In genomic region chrX:70172226-70172625, GRCh38 we compare ENCODE assay signal across 24 cellular contexts. TPM values are rescaled to one million over a fixed set of nuclear protein-coding genes. Genes with fewer than 3 reads are reported as not detected.
DNase-seq lines count a peak whose midpoint lies in the region; ATAC-seq and TF ChIP-seq lines count a peak whose summit lies in the region.
"Had no signal": no experiment of that assay in that cellular context is flagged by ENCODE, and none has a peak within 500 bp of the region (broad histone marks: within the 10 kb centered on the region; RNA-seq: fewer than 3 reads in every experiment).

No MANE protein-coding gene starts in this region.

- H3K79me2 ChIP-seq in GM23248 (ENCODE audit: insufficient read depth) = no peaks in the 10 kb centered on the region

- no peak overlapping the region for H2BK5ac ChIP-seq in neuronal stem cell (ENCODE audit: low read length)

- H3K79me1 ChIP-seq in neuronal stem cell (ENCODE audit: low read depth, low read length) = no peaks in the 10 kb centered on the region

- no peak overlapping the region for H2BK12ac ChIP-seq in neuronal stem cell (ENCODE audit: low read length)

- H3K27ac ChIP-seq in GM23248 = no peak overlapping the region
- peak overlapping the region; percentile 22 for H3K27ac ChIP-seq in neuronal stem cell (replicated peaks; ENCODE audit: low read length)
- H3K27ac ChIP-seq in WERI-Rb-1 = no peak overlapping the region
- H3K27ac ChIP-seq: ovary, PC-9, right lobe of liver had no signal

- H4K91ac ChIP-seq in neuronal stem cell (ENCODE audit: low read depth, low read length, poor library complexity) = no peak overlapping the region

- H3F3A ChIP-seq in GM23248 (ENCODE audit: insufficient read depth) = peaks cover 23% of the 10 kb centered on the region; the same call in 1 of the 2 replicates

- no peaks in the 10 kb centered on the region for H3K9me2 ChIP-seq in GM23248 (ENCODE audit: insufficient read depth)

- WGBS in GM23248 (ENCODE audit: low coverage in 1 of 2, low lambda C conversion rate in 2 of 2, missing lambda C conversion rate in 2 of 2), 2 experiments = 66 to 72% methylated on average over 3 of the region's 3 CpGs
- WGBS in neuronal stem cell (ENCODE audit: extremely low coverage in 2 of 2, insufficient read length in 2 of 2, insufficient replicate concordance in 1 of 2), 2 donors = no CpG with 5 or more reads among the region's 3 CpGs

- no peak overlapping the region for H3K23ac ChIP-seq in neuronal stem cell (ENCODE audit: low read depth, low read length, poor library complexity)

- H3K18ac ChIP-seq in neuronal stem cell (ENCODE audit: low read length) = no peak overlapping the region

- H2AK5ac ChIP-seq in neuronal stem cell (ENCODE audit: low read depth, low read length) = no peak overlapping the region

- no peak overlapping the region for H2BK120ac ChIP-seq in neuronal stem cell (ENCODE audit: low read depth, low read length)

- H3K4me2 ChIP-seq in GM23248 (ENCODE audit: unreplicated experiment) (no peak overlapping the region), neuronal stem cell (ENCODE audit: insufficient read depth, low read length, poor library complexity, severe bottlenecking) (no peak overlapping the region)
- H3K4me2 ChIP-seq: PC-9 had no signal

- H3K9ac ChIP-seq in GM23248 = no peak overlapping the region
- H3K9ac ChIP-seq in neuronal stem cell (ENCODE audit: low read depth, low read length, poor library complexity) = no peak overlapping the region

- H3K27me3 ChIP-seq in GM23248 (replicated peaks; ENCODE audit: insufficient read depth) = no peaks in the 10 kb centered on the region
- peaks cover 0 to 4% (median 0%) of the 10 kb centered on the region in 3 experiments for H3K27me3 ChIP-seq in neuronal stem cell (ENCODE audit: control insufficient read depth in 3 of 3, insufficient read depth in 3 of 3, low read depth in 1 of 3, low read length in 3 of 3)
- peaks cover 5% of the 10 kb centered on the region for H3K27me3 ChIP-seq in WERI-Rb-1 (ENCODE audit: insufficient read depth, low read depth, severe bottlenecking)
- H3K27me3 ChIP-seq: ovary, right lobe of liver had no signal

- H4K8ac ChIP-seq in neuronal stem cell (ENCODE audit: low read depth, low read length) = no peak overlapping the region

- H3K14ac ChIP-seq in neuronal stem cell (ENCODE audit: low read length) = no peak overlapping the region

- H2AFZ ChIP-seq in GM23248 = no peak overlapping the region
- H2AFZ ChIP-seq in neuronal stem cell (ENCODE audit: low read length) = peak overlapping the region; percentile 69
- H2AFZ ChIP-seq: PC-9 had no signal

- H3K9me3 ChIP-seq in GM23248 (ENCODE audit: low read depth) (no peaks in the 10 kb centered on the region), neuronal stem cell (replicated peaks in 1 of 2; ENCODE audit: control insufficient read depth in 2 of 2, insufficient read depth in 1 of 2, low read depth in 1 of 2, low read length in 2 of 2) (no peaks in the 10 kb centered on the region), WERI-Rb-1 (ENCODE audit: severe bottlenecking) (no peaks in the 10 kb centered on the region)
- H3K9me3 ChIP-seq: ovary, right lobe of liver had no signal

- in situ Hi-C loops in GM23248 (cut with MboI) = no loop called here

- no peak overlapping the region for H3K4me3 ChIP-seq in GM23248
- H3K4me3 ChIP-seq in epithelial cell of esophagus (ENCODE audit: low read length) = no peak overlapping the region
- no peak overlapping the region for H3K4me3 ChIP-seq in neuronal stem cell (ENCODE audit: low read length in 2 of 2)
- H3K4me3 ChIP-seq in WERI-Rb-1 (ENCODE audit: low read depth, low read length) = no peak overlapping the region
- H3K4me3 ChIP-seq: ovary, PC-9, right lobe of liver had no signal

- no peak overlapping the region for H2BK15ac ChIP-seq in neuronal stem cell (ENCODE audit: low read length)

- H3K36me3 ChIP-seq in GM23248 (ENCODE audit: low read depth) (no peaks in the 10 kb centered on the region), neuronal stem cell (replicated peaks in 1 of 2; ENCODE audit: control insufficient read depth in 2 of 2, insufficient read depth in 2 of 2, low read length in 2 of 2) (no peaks in the 10 kb centered on the region), WERI-Rb-1 (no peaks in the 10 kb centered on the region)
- H3K36me3 ChIP-seq: ovary, right lobe of liver had no signal

- no peak for ATAC-seq in GM21717 (IDR thresholded peaks at IDR 0.05; ENCODE audit: unreplicated experiment)
- ATAC-seq in HG02970 (IDR thresholded peaks at IDR 0.05; ENCODE audit: low FRiP score, unreplicated experiment) = no peak
- no peak for ATAC-seq in HG03432 (IDR thresholded peaks at IDR 0.05; ENCODE audit: unreplicated experiment)
- ATAC-seq: activated naive CD8-positive, alpha-beta T cell treated with anti-CD3 and anti-CD28 coated beads, Interleukin-2, amount 50 U/mL, for 24 hours; HCT116; right lobe of liver had no signal

- H3K4ac ChIP-seq in neuronal stem cell (ENCODE audit: low read length) = no peak overlapping the region

- H4K20me1 ChIP-seq in GM23248 (ENCODE audit: insufficient read depth) = no peaks in the 10 kb centered on the region

- DNase-seq in GM23248 (peak; percentile 43), NCI-H1436 treated with DMSO at 0.1 percent for 48 hours (lab: John Stamatoyannopoulos, UW) (peak; percentile 77), epithelial cell of esophagus (ENCODE audit: low read depth) (peak; percentile 3), neuronal stem cell (ENCODE audit: low spot score) (no peak), WERI-Rb-1 (no peak)
- DNase-seq: activated CD4-positive, alpha-beta T cell treated with anti-CD3 and anti-CD28 coated beads, Interleukin-2, amount 50 U/mL, for 1 hour; activated CD8-positive, alpha-beta memory T cell treated with anti-CD3 and anti-CD28 coated beads, Interleukin-2, amount 50 U/mL, for 48 hours; activated effector memory CD4-positive, alpha-beta T cell treated with anti-CD3 and anti-CD28 coated beads, Interleukin-2, amount 50 U/mL, for 16 hours; activated naive CD8-positive, alpha-beta T cell treated with anti-CD3 and anti-CD28 coated beads, Interleukin-2, amount 50 U/mL, for 24 hours; dermis blood vessel endothelial cell; hippocampal formation; naive B cell; NCI-H1417 treated with DMSO at 0.1 percent for 48 hours; NCI-H774; ovary; PC-9; right lobe of liver; SHP77 treated with DMSO at 0.1 percent for 48 hours had no signal

- TF ChIP-seq CTCF in epithelial cell of esophagus (IDR thresholded peaks at IDR 0.05; ENCODE audit: insufficient read depth, low read depth, low read length, missing control alignments) (no peak), WERI-Rb-1 (IDR thresholded peaks at IDR 0.05; ENCODE audit: low read depth, low read length) (no peak)

- H3K4me1 ChIP-seq in GM23248 (ENCODE audit: insufficient read depth) = peaks cover 30% of the 10 kb centered on the region
- peaks cover 9 to 22% of the 10 kb centered on the region in 2 donors for H3K4me1 ChIP-seq in neuronal stem cell (ENCODE audit: control insufficient read depth in 2 of 2, insufficient read depth in 1 of 2, low read depth in 1 of 2, low read length in 2 of 2)
- H3K4me1 ChIP-seq: right lobe of liver had no signal

RNA-seq across cellular contexts. Expression of gene DGAT2L6, which starts 5.1 kb away (rescaled TPM):
- total RNA-seq in GM23248 (2014; rRNA removed; shearing (Covaris generic)) = not detected in 2 replicates
- not detected in 2 replicates for polyA plus RNA-seq in GM23248 (2016; fragmentation: Nextera tagmentation; extraction: Ambion mirVana)
- not detected for polyA plus RNA-seq in neuronal stem cell (2013, experiment 1 of 2)
- not detected for polyA plus RNA-seq in neuronal stem cell (2013, experiment 2 of 2)
- total RNA-seq: dermis blood vessel endothelial cell, kidney epithelial cell, ovary, PC-9, right lobe of liver, temporal lobe had no signal
- polyA plus RNA-seq: ovary had no signal

RNA-seq across cellular contexts. Expression of gene IGBP1, which starts 39.0 kb away (rescaled TPM):
- 57.3 and 59.1 TPM in 2 replicates for total RNA-seq in GM23248 (2014; rRNA removed; shearing (Covaris generic))
- 31.8 and 33.6 TPM in 2 replicates for polyA plus RNA-seq in GM23248 (2016; fragmentation: Nextera tagmentation; extraction: Ambion mirVana)
- polyA plus RNA-seq in neuronal stem cell (2013, experiment 1 of 2) = 51.3 TPM
- 50.5 TPM for polyA plus RNA-seq in neuronal stem cell (2013, experiment 2 of 2)

Comparison
In these comparisons a context has a peak if more than half of its experiments do, and no peak if none do; other contexts are left out.
1. DNase-seq: peak in GM23248 (single experiment), NCI-H1436 treated with DMSO at 0.1 percent for 48 hours (single experiment) and epithelial cell of esophagus (single experiment); none in neuronal stem cell (single experiment) and WERI-Rb-1 (single experiment).